In genomic region chr4:76984127-76984526, GRCh38 we compare ENCODE assay signal across 7 cellular contexts. TPM values are rescaled to one million over a fixed set of nuclear protein-coding genes. Genes with fewer than 3 reads are reported as not detected.
A peak's percentile ranks its signal among the peaks of the same experiment; 100 is the strongest.
DNase-seq lines count a peak whose midpoint lies in the region; ATAC-seq lines count a peak whose summit lies in the region.

No MANE protein-coding gene starts in this region.

- DNase-seq in T-helper 2 cell treated with Interferon-gamma antibody and Interleukin-4, amounts not matched to agents 5 μg/mL and 100 μg/mL, for 36 hours (ENCODE audit: low spot score): no peak
- DNase-seq in left ventricle myocardium superior: no peak
- no peak for DNase-seq in AG08395 (ENCODE audit: low spot score)
- no peak for DNase-seq in hypothalamus (lab: John Stamatoyannopoulos, UW)

- H3K9me3 ChIP-seq in subcutaneous abdominal adipose tissue (ENCODE audit: control insufficient read depth in 5 of 5, low read length in 5 of 5): no peaks in the 10 kb centered on the region

- H3K36me3 Mint-ChIP-seq in T-helper 2 cell treated with Interferon-gamma antibody and Interleukin-4, amounts not matched to agents 5 μg/mL and 100 μg/mL, for 36 hours (ENCODE audit: low read depth): peaks cover 4% of the 10 kb centered on the region

- H3K27ac Mint-ChIP-seq in T-helper 2 cell treated with Interferon-gamma antibody and Interleukin-4, amounts not matched to agents 5 μg/mL and 100 μg/mL, for 36 hours: no peak overlapping the region

- peak overlapping the region; percentile 11 for H3K4me3 Mint-ChIP-seq in T-helper 2 cell treated with Interferon-gamma antibody and Interleukin-4, amounts not matched to agents 5 μg/mL and 100 μg/mL, for 36 hours

- no peaks in the 10 kb centered on the region for H3K27me3 ChIP-seq in subcutaneous abdominal adipose tissue (ENCODE audit: control insufficient read depth in 5 of 5, insufficient read depth in 4 of 5, low read length in 5 of 5)

- H3K9ac ChIP-seq in subcutaneous abdominal adipose tissue (ENCODE audit: low read length in 5 of 5): peak overlapping the region in 3 of 5 donors; percentile 8 to 49 (median 44)

- no peaks in the 10 kb centered on the region for H3K9me3 Mint-ChIP-seq in T-helper 2 cell treated with Interferon-gamma antibody and Interleukin-4, amounts not matched to agents 5 μg/mL and 100 μg/mL, for 36 hours

- H3K4me1 ChIP-seq in subcutaneous abdominal adipose tissue (ENCODE audit: control insufficient read depth in 5 of 5, insufficient read depth in 5 of 5, low read length in 5 of 5): peaks cover 13 to 86% (median 74%) of the 10 kb centered on the region in 5 donors

- H3K27ac ChIP-seq in subcutaneous abdominal adipose tissue (ENCODE audit: low read depth, low read length): peak overlapping the region; percentile 87

- no peaks in the 10 kb centered on the region for H3K36me3 ChIP-seq in subcutaneous abdominal adipose tissue (ENCODE audit: control insufficient read depth in 5 of 5, insufficient read depth in 5 of 5, low read length in 5 of 5)

- peaks cover 43% of the 10 kb centered on the region for H3K4me1 Mint-ChIP-seq in T-helper 2 cell treated with Interferon-gamma antibody and Interleukin-4, amounts not matched to agents 5 μg/mL and 100 μg/mL, for 36 hours (ENCODE audit: low read depth)

- ATAC-seq in GM18508 (IDR thresholded peaks at IDR 0.05; ENCODE audit: insufficient read depth, unreplicated experiment) (peak; percentile 42), HG02763 (IDR thresholded peaks at IDR 0.05; ENCODE audit: unreplicated experiment) (peak; percentile 50), left ventricle myocardium superior (peak; percentile 6)

- peaks cover 86% of the 10 kb centered on the region for H3K27me3 Mint-ChIP-seq in T-helper 2 cell treated with Interferon-gamma antibody and Interleukin-4, amounts not matched to agents 5 μg/mL and 100 μg/mL, for 36 hours (ENCODE audit: low read depth)

- peak overlapping the region in 3 of 5 donors; percentile 3 to 37 (median 6) for H3K4me3 ChIP-seq in subcutaneous abdominal adipose tissue (ENCODE audit: low read depth in 1 of 5, low read length in 5 of 5)

- intact Hi-C loops in left ventricle myocardium superior (cut with micrococcal nuclease): no loop called here

RNA-seq across cellular contexts. Expression of gene SEPTIN11, which starts 34.6 kb away (rescaled TPM):
- total RNA-seq in left ventricle myocardium superior: 24.7 TPM
